In genomic region chr2:26274058-26274613, GRCh38 we compare ENCODE assay signal across 8 cellular contexts. TPM values are rescaled to one million over a fixed set of nuclear protein-coding genes. Genes with fewer than 3 reads are reported as not detected.
DNase-seq lines count a peak whose midpoint lies in the region; ATAC-seq and TF ChIP-seq lines count a peak whose summit lies in the region.

No MANE protein-coding gene starts in this region.

- peaks cover 9% of the 10 kb centered on the region for H3K4me1 ChIP-seq in ovary (ENCODE audit: insufficient read depth)

- no peak for TF ChIP-seq CTCF in epithelial cell of proximal tubule (conservative IDR thresholded peaks at IDR 0.05; ENCODE audit: low read depth, low read length)
- TF ChIP-seq CTCF in ovary (IDR thresholded peaks at IDR 0.05) = peak in 1 of 3 donors; percentile 28

- ATAC-seq in HG03521 (IDR thresholded peaks at IDR 0.05; ENCODE audit: unreplicated experiment) = no peak
- no peak for ATAC-seq in HG02885 (IDR thresholded peaks at IDR 0.05; ENCODE audit: poor library complexity, unreplicated experiment)
- ATAC-seq in HG03354 (IDR thresholded peaks at IDR 0.05; ENCODE audit: poor library complexity, severe bottlenecking, unreplicated experiment) = no peak

- DNase-seq in CD1c-positive myeloid dendritic cell (ENCODE audit: extremely low spot score) = peak; percentile 92
- DNase-seq in NCI-H345 treated with DMSO at 0.1 percent for 48 hours (lab: John Stamatoyannopoulos, UW; ENCODE audit: unreplicated experiment) = peak; percentile 81
- DNase-seq in epithelial cell of proximal tubule (ENCODE audit: low read depth) = peak; percentile 92
- DNase-seq in ovary = peak in 3 of 5 donors; percentile 39 to 90 (median 42)
- no peak for DNase-seq in SHP77 (lab: John Stamatoyannopoulos, UW)

- no peak for TF ChIP-seq POLR2A in ovary (IDR thresholded peaks at IDR 0.05)

- no peaks in the 10 kb centered on the region for H3K9me3 ChIP-seq in ovary

- H3K27me3 ChIP-seq in ovary = no peaks in the 10 kb centered on the region

- H3K36me3 ChIP-seq in ovary = no peaks in the 10 kb centered on the region

- no peak overlapping the region for H3K4me3 ChIP-seq in epithelial cell of proximal tubule (ENCODE audit: low read depth, low read length)
- no peak overlapping the region for H3K4me3 ChIP-seq in ovary

- 5 to 11% (median 6%) methylated on average over 5 of the region's 5 CpGs for WGBS in ovary, 3 donors

- intact Hi-C loops in ovary (cut with DNase I) = no loop called here

- TF ChIP-seq EP300 in ovary (IDR thresholded peaks at IDR 0.05) = peak; percentile 98

- peak overlapping the region in 1 of 2 donors; percentile 47 for H3K27ac ChIP-seq in ovary

RNA-seq across cellular contexts. Expression of gene HADHB, which starts 29.4 kb away (rescaled TPM):
- total RNA-seq in epithelial cell of proximal tubule (71.1 and 77.8 TPM in 2 replicates), ovary (100 to 1,000 TPM in 5 of 7 donors, 10 to 100 TPM in 2; 81.1 to 124 (median 104) TPM)
- 100 to 1,000 TPM in 1 of 2 donors, 10 to 100 TPM in 1; 88.9 to 224 TPM for polyA plus RNA-seq in ovary

RNA-seq across cellular contexts. Expression of gene HADHA, which starts 29.7 kb away (rescaled TPM):
- total RNA-seq in epithelial cell of proximal tubule (89.0 and 105 TPM in 2 replicates), ovary (100 to 1,000 TPM in 5 of 7 donors, 10 to 100 TPM in 2; 85.2 to 167 (median 129) TPM)
- 100 to 1,000 TPM in 1 of 2 donors, 10 to 100 TPM in 1; 94.1 to 290 TPM for polyA plus RNA-seq in ovary

Comparison
In these comparisons a context has a peak if more than half of its experiments do, and no peak if none do; other contexts are left out.
1. DNase-seq: peak in CD1c-positive myeloid dendritic cell (single experiment), NCI-H345 treated with DMSO at 0.1 percent for 48 hours (single experiment), epithelial cell of proximal tubule (single experiment) and ovary (3 of 5); none in SHP77 (0 of 2).